ENCODE assay signal across 18 cellular contexts in genomic region chr4:136383126-136383525, GRCh38.
DNase-seq lines count a peak whose midpoint lies in the region; FAIRE-seq lines count a peak whose summit lies in the region.
"Had no signal": no experiment of that assay in that cellular context is flagged by ENCODE, and none has a peak within 500 bp of the region (broad histone marks: within the 10 kb centered on the region; RNA-seq: fewer than 3 reads in every experiment).

No MANE protein-coding gene starts in this region.

- H3K36me3 ChIP-seq in SK-N-MC (ENCODE audit: insufficient read depth, low read length): no peaks in the 10 kb centered on the region
- H3K36me3 ChIP-seq: BLaER1 treated with 17β-estradiol and CSF1 and Interleukin-3, amounts not matched to agents 10 nM and 100 nM had no signal

- no peak overlapping the region for H3K4me3 ChIP-seq in SK-N-MC
- H3K4me3 ChIP-seq: BLaER1 treated with 17β-estradiol and CSF1 and Interleukin-3, amounts not matched to agents 10 nM and 100 nM; PC-9 had no signal

- 0 out of 2 replicates have a peak overlapping the region, but pooled peaks have one; percentile 6 for H3K27ac ChIP-seq in SK-N-MC
- H3K27ac ChIP-seq: BLaER1 treated with 17β-estradiol and CSF1 and Interleukin-3, amounts not matched to agents 10 nM and 100 nM; PC-9; RWPE1 had no signal

- no peaks in the 10 kb centered on the region for H3K9me3 ChIP-seq in SK-N-MC (ENCODE audit: low read depth, low read length)
- H3K9me3 ChIP-seq: BLaER1 treated with 17β-estradiol and CSF1 and Interleukin-3, amounts not matched to agents 10 nM and 100 nM had no signal

- DNase-seq in ELR (ENCODE audit: low read depth) (peak; percentile 16), SK-N-MC (ENCODE audit: low read depth, low spot score) (no peak), brain pericyte (ENCODE audit: low read depth, low spot score) (peak; percentile 22), renal cortical epithelial cell (ENCODE audit: low read depth) (peak; percentile 61), NCI-H1417 treated with DMSO at 0.1 percent for 48 hours (lab: John Stamatoyannopoulos, UW) (no peak), OCI-M1 (lab: John Stamatoyannopoulos, UW) (no peak), frontal cortex (ENCODE audit: low spot score in 2 of 2) (no peak)
- DNase-seq: CD8-positive, alpha-beta memory T cell; DMS79; KBM-7; NCI-H1105; NCI-H1694 treated with DMSO at 0.1 percent for 48 hours; NCI-H2107; NCI-H524; PC-9 had no signal

- H3K9ac ChIP-seq in SK-N-MC (ENCODE audit: insufficient read length): no peak overlapping the region
- H3K9ac ChIP-seq: BLaER1 treated with 17β-estradiol and CSF1 and Interleukin-3, amounts not matched to agents 10 nM and 100 nM had no signal

- FAIRE-seq in frontal cortex (lab: Jason Lieb, UNC): no peak
- FAIRE-seq: D721Med had no signal

Comparison
In these comparisons a context has a peak if more than half of its experiments do, and no peak if none do; other contexts are left out.
1. DNase-seq: peak in ELR (single experiment), brain pericyte (single experiment) and renal cortical epithelial cell (single experiment); none in SK-N-MC (single experiment), NCI-H1417 treated with DMSO at 0.1 percent for 48 hours (single experiment), OCI-M1 (single experiment) and frontal cortex (0 of 2).